17 cellular contexts compared by ENCODE assay signal in the genomic region with DNA sequence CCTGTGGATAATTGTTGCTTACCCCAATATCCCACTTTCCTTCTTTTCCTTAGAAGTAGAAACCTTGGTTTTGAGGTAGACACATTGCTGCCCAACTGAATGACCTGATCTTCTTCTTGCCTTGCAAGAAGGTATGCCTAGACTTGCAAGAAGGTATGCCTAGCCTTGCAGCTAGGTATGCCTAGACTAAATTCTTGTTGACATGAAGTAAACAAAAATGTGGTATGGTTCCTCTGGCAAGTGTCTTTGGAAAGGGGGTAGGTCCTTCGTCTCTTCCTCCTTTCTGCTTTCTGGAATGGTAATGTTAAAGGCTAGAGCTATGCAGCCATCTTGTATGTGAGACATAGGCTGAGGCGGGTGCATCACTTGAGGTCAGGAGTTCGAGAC.
DNase-seq lines count a peak whose midpoint lies in the region; TF ChIP-seq lines count a peak whose summit lies in the region.
"Had no signal": no experiment of that assay in that cellular context is flagged by ENCODE, and none has a peak within 500 bp of the region (broad histone marks: within the 10 kb centered on the region; RNA-seq: fewer than 3 reads in every experiment).

No MANE protein-coding gene starts in this region.

- 92% methylated on average over 3 of the region's 3 CpGs for WGBS in hepatocyte (ENCODE audit: low lambda C conversion rate, missing lambda C conversion rate)
- 73% methylated on average over 3 of the region's 3 CpGs for WGBS in suprapubic skin
- WGBS in stomach, 5 donors = 79 to 93% (median 84%) methylated on average over 3 of the region's 3 CpGs

- H3K36me3 Mint-ChIP-seq in dendritic cell treated with granulocyte-macrophage colony-stimulating factor and Interleukin-4, amounts not matched to agents 40 ng/mL and 50 ng/mL, for 4 days (ENCODE audit: low read depth) = peaks cover 26% of the 10 kb centered on the region

- H3K4me3 Mint-ChIP-seq in dendritic cell treated with granulocyte-macrophage colony-stimulating factor and Interleukin-4, amounts not matched to agents 40 ng/mL and 50 ng/mL, for 4 days = no peak overlapping the region
- H3K4me3 Mint-ChIP-seq: CD4-positive, alpha-beta T cell had no signal

- H3K79me2 ChIP-seq in hepatocyte = no peaks in the 10 kb centered on the region

- H4K20me1 ChIP-seq in hepatocyte (ENCODE audit: insufficient read depth, poor library complexity, severe bottlenecking) = no peaks in the 10 kb centered on the region

- no peak overlapping the region for H2AFZ ChIP-seq in hepatocyte

- H3K27ac ChIP-seq in hepatocyte = peak overlapping the region; percentile 46
- peak overlapping the region; percentile 49 for H3K27ac ChIP-seq in suprapubic skin
- no peak overlapping the region for H3K27ac ChIP-seq in stomach
- H3K27ac ChIP-seq in coronary artery = no peak overlapping the region
- H3K27ac ChIP-seq: BLaER1 treated with 17β-estradiol and CSF1 and Interleukin-3, amounts not matched to agents 10 nM and 100 nM had no signal

- H3K9me3 ChIP-seq in BE2C = no peaks in the 10 kb centered on the region
- no peaks in the 10 kb centered on the region for H3K9me3 ChIP-seq in hepatocyte (ENCODE audit: low read depth)
- no peaks in the 10 kb centered on the region for H3K9me3 ChIP-seq in suprapubic skin
- no peaks in the 10 kb centered on the region for H3K9me3 ChIP-seq in stomach

- TF ChIP-seq EP300 in suprapubic skin (IDR thresholded peaks at IDR 0.05) (no peak), stomach (IDR thresholded peaks at IDR 0.05) (no peak)

- TF ChIP-seq POLR2A in suprapubic skin (IDR thresholded peaks at IDR 0.05) = no peak
- TF ChIP-seq POLR2A in stomach (IDR thresholded peaks at IDR 0.05) = no peak

- peaks cover 34% of the 10 kb centered on the region for H3K4me1 ChIP-seq in BE2C
- H3K4me1 ChIP-seq in hepatocyte (ENCODE audit: insufficient read depth) = peaks cover 14% of the 10 kb centered on the region
- H3K4me1 ChIP-seq in suprapubic skin = peaks cover 3% of the 10 kb centered on the region
- H3K4me1 ChIP-seq in stomach = peaks cover 0 to 24% (median 11%) of the 10 kb centered on the region in 4 donors
- H3K4me1 ChIP-seq: BLaER1 treated with 17β-estradiol and CSF1 and Interleukin-3, amounts not matched to agents 10 nM and 100 nM had no signal

- peak overlapping the region; percentile 53 for H3K27ac Mint-ChIP-seq in dendritic cell treated with granulocyte-macrophage colony-stimulating factor and Interleukin-4, amounts not matched to agents 40 ng/mL and 50 ng/mL, for 4 days
- H3K27ac Mint-ChIP-seq: CD4-positive, alpha-beta T cell had no signal

- TF ChIP-seq CTCF in BE2C (IDR thresholded peaks at IDR 0.05; ENCODE audit: low read depth, low read length) (no peak), hepatocyte (IDR thresholded peaks at IDR 0.05; ENCODE audit: poor library complexity) (no peak), suprapubic skin (IDR thresholded peaks at IDR 0.05) (no peak), stomach (IDR thresholded peaks at IDR 0.05) (no peak), coronary artery (IDR thresholded peaks at IDR 0.05) (no peak)

- intact Hi-C loops in dendritic cell treated with granulocyte-macrophage colony-stimulating factor and Interleukin-4, amounts not matched to agents 40 ng/mL and 50 ng/mL, for 4 days (cut with micrococcal nuclease) = no loop called here
- intact Hi-C loops in stomach (cut with DNase I; ENCODE audit: low total_unique reads) = no loop called here

- H3K27me3 Mint-ChIP-seq in dendritic cell treated with granulocyte-macrophage colony-stimulating factor and Interleukin-4, amounts not matched to agents 40 ng/mL and 50 ng/mL, for 4 days = no peaks in the 10 kb centered on the region
- H3K27me3 Mint-ChIP-seq: CD4-positive, alpha-beta T cell had no signal

- H3K9me2 ChIP-seq in hepatocyte (replicated peaks; ENCODE audit: insufficient read depth) = no peaks in the 10 kb centered on the region

- DNase-seq in BE2C (no peak), hepatocyte (ENCODE audit: low spot score) (no peak), suprapubic skin (ENCODE audit: low spot score in 2 of 2) (no peak), HCEC 1CT (no peak), stomach (no peak), coronary artery (ENCODE audit: low spot score) (no peak)
- DNase-seq: 8988T; AML-193; Calu3; CD4-positive, alpha-beta T cell; DMS153; DMS79 treated with DMSO at 0.1 percent for 48 hours; GDM1; IMR-90; KBM-7 had no signal

- peaks cover 34% of the 10 kb centered on the region for H3K4me1 Mint-ChIP-seq in dendritic cell treated with granulocyte-macrophage colony-stimulating factor and Interleukin-4, amounts not matched to agents 40 ng/mL and 50 ng/mL, for 4 days (ENCODE audit: low read depth)

- H3K9me3 Mint-ChIP-seq in dendritic cell treated with granulocyte-macrophage colony-stimulating factor and Interleukin-4, amounts not matched to agents 40 ng/mL and 50 ng/mL, for 4 days = no peaks in the 10 kb centered on the region
- H3K9me3 Mint-ChIP-seq: CD4-positive, alpha-beta T cell had no signal

- H3K36me3 ChIP-seq in BE2C = no peaks in the 10 kb centered on the region
- no peaks in the 10 kb centered on the region for H3K36me3 ChIP-seq in hepatocyte (replicated peaks; ENCODE audit: insufficient read depth, low read depth)
- no peaks in the 10 kb centered on the region for H3K36me3 ChIP-seq in suprapubic skin
- H3K36me3 ChIP-seq in stomach = no peaks in the 10 kb centered on the region

- H3K4me3 ChIP-seq in BE2C (ENCODE audit: low read depth, low read length) (peak overlapping the region; percentile 75), hepatocyte (no peak overlapping the region), suprapubic skin (no peak overlapping the region), stomach (no peak overlapping the region), coronary artery (no peak overlapping the region)
- H3K4me3 ChIP-seq: BLaER1 treated with 17β-estradiol and CSF1 and Interleukin-3, amounts not matched to agents 10 nM and 100 nM had no signal

- H3K4me2 ChIP-seq in hepatocyte = peak overlapping the region; percentile 50
- H3K4me2 ChIP-seq: BLaER1 treated with 17β-estradiol and CSF1 and Interleukin-3, amounts not matched to agents 10 nM and 100 nM had no signal

- no peaks in the 10 kb centered on the region for H3K27me3 ChIP-seq in BE2C
- H3K27me3 ChIP-seq in hepatocyte = no peaks in the 10 kb centered on the region
- no peaks in the 10 kb centered on the region for H3K27me3 ChIP-seq in suprapubic skin
- no peaks in the 10 kb centered on the region for H3K27me3 ChIP-seq in stomach
- H3K27me3 ChIP-seq: BLaER1 treated with 17β-estradiol and CSF1 and Interleukin-3, amounts not matched to agents 10 nM and 100 nM had no signal

Comparison
In these comparisons a context has a peak if more than half of its experiments do, and no peak if none do; other contexts are left out.
1. H3K27ac ChIP-seq: peak in hepatocyte (single experiment) and suprapubic skin (single experiment); none in stomach (0 of 5) and coronary artery (0 of 2).